Comparison of ENCODE assay signal across 2 cellular contexts in the genomic region with DNA sequence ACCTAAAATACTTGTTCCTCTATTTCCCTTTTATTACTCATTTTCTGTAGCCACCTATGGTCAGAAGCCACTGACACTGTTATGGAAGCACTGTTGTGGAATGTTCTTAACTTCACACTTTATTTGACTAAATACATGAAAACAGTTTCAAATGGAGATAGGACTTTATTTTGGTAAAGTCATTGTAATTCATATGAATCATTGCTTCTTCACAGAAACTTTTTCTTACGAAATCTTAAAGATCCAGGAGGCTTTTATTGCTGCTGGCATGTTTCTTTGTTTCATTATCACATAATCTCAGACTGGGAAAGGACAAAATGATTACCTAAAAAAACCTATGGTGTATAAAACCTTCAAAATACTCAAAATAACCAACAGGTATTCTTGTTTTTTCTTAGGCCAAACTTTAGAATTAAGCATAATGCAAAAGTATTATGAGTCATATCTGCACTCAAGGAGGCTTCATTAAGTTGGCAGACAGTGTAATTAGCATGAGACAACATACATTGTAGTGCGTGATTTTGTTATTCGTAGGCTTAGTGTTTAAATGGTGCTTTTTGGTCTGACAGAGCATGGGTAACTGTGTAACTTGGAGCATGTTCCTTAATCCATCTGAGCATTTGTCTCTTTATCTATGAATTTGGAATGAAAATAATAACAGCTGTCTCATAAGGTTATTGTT.
TF ChIP-seq lines count a peak whose summit lies in the region.

No MANE protein-coding gene starts in this region.

TF ChIP-seq in GM23338, 12 proteins besides CTCF, POLR2A, EP300 and RAD21:
- TF ChIP-seq ETS1 (IDR thresholded peaks at IDR 0.05) (no peak), POLR2AphosphoS5 (IDR thresholded peaks at IDR 0.05; ENCODE audit: low read depth) (no peak), EZH2phosphoT487 (IDR thresholded peaks at IDR 0.05; ENCODE audit: unreplicated experiment) (no peak), STAT1 (IDR thresholded peaks at IDR 0.05; ENCODE audit: unreplicated experiment) (no peak), ZNF114 (CRISPR knock-in tag; IDR thresholded peaks at IDR 0.05) (no peak), NANOG (IDR thresholded peaks at IDR 0.05; ENCODE audit: borderline replicate concordance) (no peak), EZH2 (IDR thresholded peaks at IDR 0.05; ENCODE audit: low read depth, unreplicated experiment) (no peak), ZNF331 (CRISPR knock-in tag; IDR thresholded peaks at IDR 0.05; ENCODE audit: low read depth) (no peak)

TF ChIP-seq in WTC11, 78 proteins besides CTCF, POLR2A, EP300 and RAD21:
- no peak for TF ChIP-seq E2F5 (CRISPR knock-in tag; IDR thresholded peaks at IDR 0.05)
- no peak for TF ChIP-seq ZNF138 (CRISPR knock-in tag; conservative IDR thresholded peaks at IDR 0.05)
- TF ChIP-seq ZNF423 (CRISPR knock-in tag; IDR thresholded peaks at IDR 0.05), result no peak
- TF ChIP-seq AFF4 (CRISPR knock-in tag; IDR thresholded peaks at IDR 0.05; ENCODE audit: borderline replicate concordance), result no peak
- TF ChIP-seq SP1 (CRISPR knock-in tag; conservative IDR thresholded peaks at IDR 0.05), result no peak
- no peak for TF ChIP-seq JUN (CRISPR knock-in tag; IDR thresholded peaks at IDR 0.05)
